In the genomic region with DNA sequence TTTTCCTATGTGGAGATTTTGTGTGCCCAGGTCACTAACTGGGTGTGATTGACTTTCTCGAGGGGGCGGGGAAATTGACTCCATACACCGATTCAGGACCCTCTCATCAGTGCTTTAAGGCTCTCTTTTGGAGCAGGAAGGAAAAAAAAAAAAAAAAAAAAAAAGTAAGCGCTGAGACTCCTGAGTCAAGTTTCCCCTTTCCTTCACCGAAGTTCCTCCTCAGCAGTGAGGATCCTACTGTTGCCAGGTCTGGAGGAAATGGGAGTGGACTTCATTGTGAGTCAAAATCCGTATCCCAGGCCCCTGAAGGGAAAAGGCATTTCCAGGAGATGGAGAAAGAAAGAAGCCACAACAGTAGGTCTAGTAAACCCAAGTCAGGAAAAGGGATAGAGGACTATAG, we compare ENCODE assay signal across 8 cellular contexts. TPM values are rescaled to one million over a fixed set of nuclear protein-coding genes. Genes with fewer than 3 reads are reported as not detected.
DNase-seq lines count a peak whose midpoint lies in the region; ATAC-seq, FAIRE-seq and TF ChIP-seq lines count a peak whose summit lies in the region.

No MANE protein-coding gene starts in this region.

- H3K27ac Mint-ChIP-seq in T-cell = no peak overlapping the region
- no peak overlapping the region for H3K27ac Mint-ChIP-seq in immature natural killer cell
- no peak overlapping the region for H3K27ac Mint-ChIP-seq in activated CD8-positive, alpha-beta memory T cell treated with anti-CD3 and anti-CD28 coated beads, Interleukin-2, amount 10 ng/mL, durations not matched to agents 7 days and 5 days

- CTCF ChIA-PET in T-cell (lab: Charles Lee) = no interaction called here
- CTCF ChIA-PET in activated CD8-positive, alpha-beta memory T cell treated with anti-CD3 and anti-CD28 coated beads, Interleukin-2, amount 10 ng/mL, durations not matched to agents 7 days and 5 days (lab: Charles Lee) = no interaction called here

- H3K36me3 ChIP-seq in sigmoid colon = no peaks in the 10 kb centered on the region

- 2 to 9% methylated on average over 6 of the region's 6 CpGs for WGBS in sigmoid colon, 2 donors

- TF ChIP-seq POLR2A in H54 (IDR thresholded peaks at IDR 0.05; ENCODE audit: low read depth, low read length) (no peak), sigmoid colon (IDR thresholded peaks at IDR 0.05) (no peak)

- ATAC-seq in T-cell (replicated peaks in 1 of 4) = no peak
- ATAC-seq in activated CD8-positive, alpha-beta memory T cell treated with anti-CD3 and anti-CD28 coated beads, Interleukin-2, amount 10 ng/mL, durations not matched to agents 7 days and 5 days = no peak

- H3K9me3 Mint-ChIP-seq in T-cell = no peaks in the 10 kb centered on the region
- H3K9me3 Mint-ChIP-seq in immature natural killer cell = peaks cover 0 to 1% (median 0%) of the 10 kb centered on the region in 6 donors
- no peaks in the 10 kb centered on the region for H3K9me3 Mint-ChIP-seq in activated CD8-positive, alpha-beta memory T cell treated with anti-CD3 and anti-CD28 coated beads, Interleukin-2, amount 10 ng/mL, durations not matched to agents 7 days and 5 days (ENCODE audit: low read depth)

- peak overlapping the region; percentile 47 to 73 (median 69) for H3K4me3 ChIP-seq in sigmoid colon

- TF ChIP-seq CTCF in sigmoid colon (IDR thresholded peaks at IDR 0.05) = no peak

- H3K4me1 Mint-ChIP-seq in T-cell = peaks cover 22 to 31% (median 29%) of the 10 kb centered on the region in 3 donors
- H3K4me1 Mint-ChIP-seq in immature natural killer cell = peaks cover 20 to 27% of the 10 kb centered on the region in 2 donors
- H3K4me1 Mint-ChIP-seq in activated CD8-positive, alpha-beta memory T cell treated with anti-CD3 and anti-CD28 coated beads, Interleukin-2, amount 10 ng/mL, durations not matched to agents 7 days and 5 days = peaks cover 18% of the 10 kb centered on the region

- DNase-seq in H54 (ENCODE audit: insufficient read length, low spot score) = peak; percentile 44
- DNase-seq in T-cell = no peak
- peak; percentile 75 for DNase-seq in glomerular endothelial cell (ENCODE audit: extremely low read depth, low read depth, low spot score)
- peak; percentile 72 for DNase-seq in sigmoid colon
- DNase-seq in NCI-H2029 (lab: John Stamatoyannopoulos, UW) = no peak
- DNase-seq in HPDE6-E6E7 (ENCODE audit: extremely low spot score) = no peak
- no peak for DNase-seq in immature natural killer cell
- DNase-seq in activated CD8-positive, alpha-beta memory T cell treated with anti-CD3 and anti-CD28 coated beads, Interleukin-2, amount 10 ng/mL, durations not matched to agents 7 days and 5 days = no peak

- H3K27me3 ChIP-seq in sigmoid colon = no peaks in the 10 kb centered on the region

- H3K27me3 Mint-ChIP-seq in T-cell = no peaks in the 10 kb centered on the region
- peaks cover 6 to 19% (median 11%) of the 10 kb centered on the region in 3 donors for H3K27me3 Mint-ChIP-seq in immature natural killer cell (ENCODE audit: low read depth in 3 of 3)
- H3K27me3 Mint-ChIP-seq in activated CD8-positive, alpha-beta memory T cell treated with anti-CD3 and anti-CD28 coated beads, Interleukin-2, amount 10 ng/mL, durations not matched to agents 7 days and 5 days = peaks cover 41% of the 10 kb centered on the region

- peak overlapping the region; percentile 86 to 88 (median 87) for H3K27ac ChIP-seq in sigmoid colon

- H3K9me3 ChIP-seq in sigmoid colon = no peaks in the 10 kb centered on the region

- peaks cover 0 to 20% (median 9%) of the 10 kb centered on the region in 4 donors for H3K4me1 ChIP-seq in sigmoid colon

- H3K36me3 Mint-ChIP-seq in T-cell (no peaks in the 10 kb centered on the region), immature natural killer cell (no peaks in the 10 kb centered on the region)
- H3K36me3 Mint-ChIP-seq in activated CD8-positive, alpha-beta memory T cell treated with anti-CD3 and anti-CD28 coated beads, Interleukin-2, amount 10 ng/mL, durations not matched to agents 7 days and 5 days = no peaks in the 10 kb centered on the region

- TF ChIP-seq EP300 in sigmoid colon (IDR thresholded peaks at IDR 0.05) = no peak

- peak overlapping the region; percentile 94 to 98 (median 97) for H3K4me3 Mint-ChIP-seq in T-cell
- H3K4me3 Mint-ChIP-seq in immature natural killer cell = peak overlapping the region in 2 of 5 donors; percentile 97 to 98
- no peak overlapping the region for H3K4me3 Mint-ChIP-seq in activated CD8-positive, alpha-beta memory T cell treated with anti-CD3 and anti-CD28 coated beads, Interleukin-2, amount 10 ng/mL, durations not matched to agents 7 days and 5 days

- POLR2A ChIA-PET in T-cell (lab: Charles Lee) = no interaction called here

- FAIRE-seq in H54 (lab: Jason Lieb, UNC) = peak; percentile 23

- intact Hi-C loops in sigmoid colon (cut with DNase I) = loop anchor here (2.0 to 10.0 kb wide), 2 partner anchors 89 to 127 kb away; no protein-coding TSS in a partner anchor

RNA-seq across cellular contexts. Expression of gene PPFIBP1, which starts 1.4 kb away (rescaled TPM):
- 1 to 10 TPM; 4.1 to 6.1 (median 5.8) TPM for total RNA-seq in T-cell
- 125 and 161 TPM in 2 replicates for total RNA-seq in glomerular endothelial cell
- 100 to 1,000 TPM in 1 of 4 donors, 10 to 100 TPM in 3; 65.3 to 101 (median 75.9) TPM for total RNA-seq in sigmoid colon
- polyA plus RNA-seq in sigmoid colon = 10 to 100 TPM in 2 of 3 donors, 1 to 10 TPM in 1; 5.5 to 18.6 (median 14.0) TPM
- polyA plus RNA-seq in immature natural killer cell = under 1 TPM in 2 of 3 donors, not detected in 1; 0.39 to 0.62 TPM
- 10 to 100 TPM in 1 of 2 experiments, 1 to 10 TPM in 1; 5.4 to 23.2 TPM for total RNA-seq in activated CD8-positive, alpha-beta memory T cell treated with anti-CD3 and anti-CD28 coated beads, Interleukin-2, amount 10 ng/mL, durations not matched to agents 7 days and 5 days

Comparison
In these comparisons a context has a peak if more than half of its experiments do, and no peak if none do; other contexts are left out.
1. DNase-seq: peak in H54 (single experiment), glomerular endothelial cell (single experiment) and sigmoid colon (single experiment); none in T-cell (0 of 34), NCI-H2029 (single experiment), HPDE6-E6E7 (single experiment), immature natural killer cell (0 of 3) and activated CD8-positive, alpha-beta memory T cell treated with anti-CD3 and anti-CD28 coated beads, Interleukin-2, amount 10 ng/mL, durations not matched to agents 7 days and 5 days (single experiment).